23 cellular contexts compared by ENCODE assay signal in the genomic region with DNA sequence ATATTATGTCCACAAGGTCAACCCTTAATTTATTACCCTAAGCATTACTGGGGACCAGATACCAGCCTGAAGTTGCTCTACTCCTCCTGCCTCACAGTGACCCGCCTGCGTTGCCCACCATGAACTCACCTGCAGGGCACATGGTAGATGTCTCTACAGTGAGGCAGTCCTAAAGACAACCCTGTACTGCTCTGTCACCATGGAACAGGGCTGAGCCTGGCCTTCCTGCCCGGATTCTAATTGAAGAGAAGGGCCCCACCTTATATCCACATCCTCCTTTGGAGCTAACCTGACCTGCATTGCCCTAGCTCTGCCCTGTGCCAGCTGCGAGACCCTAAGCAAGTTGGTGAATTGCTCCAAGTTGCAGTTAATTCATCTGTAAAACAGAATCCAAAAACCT. TPM values are rescaled to one million over a fixed set of nuclear protein-coding genes. Genes with fewer than 3 reads are reported as not detected.
DNase-seq lines count a peak whose midpoint lies in the region; ATAC-seq and TF ChIP-seq lines count a peak whose summit lies in the region.
"Had no signal": no experiment of that assay in that cellular context is flagged by ENCODE, and none has a peak within 500 bp of the region (broad histone marks: within the 10 kb centered on the region; RNA-seq: fewer than 3 reads in every experiment).

No MANE protein-coding gene starts in this region.

- peak overlapping the region; percentile 76 for H3K9ac ChIP-seq in skeletal muscle satellite cell (ENCODE audit: low read depth, low read length)

- H3K4me2 ChIP-seq in skeletal muscle satellite cell (ENCODE audit: low read length): peak overlapping the region; percentile 31

- peak overlapping the region; percentile 99 for H3K27ac Mint-ChIP-seq in HFFc6
- H3K27ac Mint-ChIP-seq in activated CD4-positive, alpha-beta T cell treated with anti-CD3 and anti-CD28 coated beads, Interleukin-2, amount 10 ng/mL, durations not matched to agents 24 days and 14 days: no peak overlapping the region
- H3K27ac Mint-ChIP-seq: activated T-helper 2 cell treated with anti-CD3 and anti-CD28 coated beads, Interferon-gamma antibody, Interleukin-2, Interleukin-4, amounts not matched to agents 10 μg/mL and 5 μg/mL and 100 μg/mL, durations not matched to agents 14 hours and 24 hours and 36 hours had no signal

- intact Hi-C loops in ascending aorta (cut with DNase I): no loop called here
- intact Hi-C loops in left lung (cut with DNase I): no loop called here
- intact Hi-C loops in activated CD4-positive, alpha-beta T cell treated with anti-CD3 and anti-CD28 coated beads, Interleukin-2, amount 10 ng/mL, durations not matched to agents 24 days and 14 days (cut with micrococcal nuclease): no loop called here

- H3K9me3 ChIP-seq in ascending aorta: no peaks in the 10 kb centered on the region
- no peaks in the 10 kb centered on the region for H3K9me3 ChIP-seq in left lung
- H3K9me3 ChIP-seq in skeletal muscle satellite cell (replicated peaks; ENCODE audit: low read length): no peaks in the 10 kb centered on the region
- no peaks in the 10 kb centered on the region for H3K9me3 ChIP-seq in HAP-1
- H3K9me3 ChIP-seq: MG63, testis had no signal

- ATAC-seq in left lung (no peak), HG03354 (IDR thresholded peaks at IDR 0.05; ENCODE audit: poor library complexity, severe bottlenecking, unreplicated experiment) (no peak)
- ATAC-seq: T-cell had no signal

- DNase-seq in HFFc6 (no peak), ascending aorta (ENCODE audit: low spot score in 2 of 2) (no peak), left lung (no peak), cerebellar cortex (ENCODE audit: low spot score) (no peak), HAP-1 (ENCODE audit: low spot score in 2 of 2) (no peak)
- DNase-seq in activated CD4-positive, alpha-beta T cell treated with anti-CD3 and anti-CD28 coated beads, Interleukin-2, amount 10 ng/mL, durations not matched to agents 24 days and 14 days: no peak
- DNase-seq: activated CD4-positive, alpha-beta T cell treated with anti-CD3 and anti-CD28 coated beads, Interleukin-2, amount 50 U/mL, for 1 hour; brain microvascular endothelial cell; CD4-positive, alpha-beta memory T cell; cortex of kidney; foreskin melanocyte; GDM1; midbrain; NCI-H146; NCI-H748 treated with DMSO at 0.1 percent for 48 hours; SHP77 treated with DMSO at 0.1 percent for 48 hours; stimulated activated CD4-positive, alpha-beta T cell treated with anti-CD3 and anti-CD28 coated beads, Interleukin-15, amount 100 ng/mL, for 24 hours; T-cell; testis had no signal

- no peaks in the 10 kb centered on the region for H3K36me3 ChIP-seq in ascending aorta
- no peaks in the 10 kb centered on the region for H3K36me3 ChIP-seq in left lung
- H3K36me3 ChIP-seq in skeletal muscle satellite cell (ENCODE audit: insufficient read depth, low read length): no peaks in the 10 kb centered on the region
- no peaks in the 10 kb centered on the region for H3K36me3 ChIP-seq in HAP-1 (replicated peaks)
- H3K36me3 ChIP-seq: brain microvascular endothelial cell, MG63 had no signal

- no peak for TF ChIP-seq CTCF in HFFc6 (IDR thresholded peaks at IDR 0.05)
- TF ChIP-seq CTCF in ascending aorta (IDR thresholded peaks at IDR 0.05): no peak
- no peak for TF ChIP-seq CTCF in left lung (IDR thresholded peaks at IDR 0.05)

- in situ Hi-C loops in HAP-1 (cut with MboI; ENCODE audit: low sequenced_read_pairs): loop anchor here (10.0 kb wide), 1 partner anchor 256 kb away; no protein-coding TSS in a partner anchor

- no peaks in the 10 kb centered on the region for H3K9me3 Mint-ChIP-seq in HFFc6
- H3K9me3 Mint-ChIP-seq in activated CD4-positive, alpha-beta T cell treated with anti-CD3 and anti-CD28 coated beads, Interleukin-2, amount 10 ng/mL, durations not matched to agents 24 days and 14 days: no peaks in the 10 kb centered on the region
- H3K9me3 Mint-ChIP-seq: activated T-helper 2 cell treated with anti-CD3 and anti-CD28 coated beads, Interferon-gamma antibody, Interleukin-2, Interleukin-4, amounts not matched to agents 10 μg/mL and 5 μg/mL and 100 μg/mL, durations not matched to agents 14 hours and 24 hours and 36 hours; CD4-positive, alpha-beta memory T cell; T-cell had no signal

- no peaks in the 10 kb centered on the region for H3K36me3 Mint-ChIP-seq in HFFc6 (ENCODE audit: low read depth)
- peaks cover 1% of the 10 kb centered on the region for H3K36me3 Mint-ChIP-seq in activated CD4-positive, alpha-beta T cell treated with anti-CD3 and anti-CD28 coated beads, Interleukin-2, amount 10 ng/mL, durations not matched to agents 24 days and 14 days (ENCODE audit: low read depth)
- H3K36me3 Mint-ChIP-seq: CD4-positive, alpha-beta memory T cell; T-cell had no signal

- H3K27me3 ChIP-seq in ascending aorta (no peaks in the 10 kb centered on the region), left lung (peaks cover 0 to 32% of the 10 kb centered on the region in 2 donors), skeletal muscle satellite cell (ENCODE audit: control insufficient read depth, insufficient read depth, low read length) (no peaks in the 10 kb centered on the region), HAP-1 (ENCODE audit: low read depth) (peaks cover 2% of the 10 kb centered on the region)
- H3K27me3 ChIP-seq: brain microvascular endothelial cell, testis had no signal

- H3K4me1 ChIP-seq in ascending aorta (peaks cover 11 to 49% of the 10 kb centered on the region in 2 donors), left lung (peaks cover 48 to 78% of the 10 kb centered on the region in 2 donors), skeletal muscle satellite cell (ENCODE audit: control insufficient read depth, insufficient read depth, low read length) (peaks cover 74% of the 10 kb centered on the region), HAP-1 (peaks cover 5% of the 10 kb centered on the region; the same call in 1 of the 2 replicates)

- peaks cover 79% of the 10 kb centered on the region for H3K4me1 Mint-ChIP-seq in HFFc6 (ENCODE audit: low read depth)
- peaks cover 20% of the 10 kb centered on the region for H3K4me1 Mint-ChIP-seq in activated CD4-positive, alpha-beta T cell treated with anti-CD3 and anti-CD28 coated beads, Interleukin-2, amount 10 ng/mL, durations not matched to agents 24 days and 14 days

- H3K27ac ChIP-seq in ascending aorta (peak overlapping the region; percentile 80 to 83), left lung (peak overlapping the region; percentile 13 to 70)

- H3K4me3 ChIP-seq in ascending aorta: no peak overlapping the region
- H3K4me3 ChIP-seq in left lung: no peak overlapping the region
- H3K4me3 ChIP-seq in skeletal muscle satellite cell (ENCODE audit: low read length): no peak overlapping the region
- no peak overlapping the region for H3K4me3 ChIP-seq in HAP-1
- H3K4me3 ChIP-seq: MG63, testis had no signal

- peak overlapping the region; percentile 97 for H3K4me3 Mint-ChIP-seq in HFFc6
- H3K4me3 Mint-ChIP-seq in activated CD4-positive, alpha-beta T cell treated with anti-CD3 and anti-CD28 coated beads, Interleukin-2, amount 10 ng/mL, durations not matched to agents 24 days and 14 days: no peak overlapping the region
- H3K4me3 Mint-ChIP-seq: CD4-positive, alpha-beta memory T cell; T-cell had no signal

- H3K27me3 Mint-ChIP-seq in HFFc6 (ENCODE audit: insufficient read depth): no peaks in the 10 kb centered on the region; the same call in none of the 2 replicates
- H3K27me3 Mint-ChIP-seq in activated CD4-positive, alpha-beta T cell treated with anti-CD3 and anti-CD28 coated beads, Interleukin-2, amount 10 ng/mL, durations not matched to agents 24 days and 14 days: peaks cover 62% of the 10 kb centered on the region

RNA-seq across cellular contexts. Expression of a gene that starts 4.1 kb away (rescaled TPM):
- total RNA-seq in HFFc6 (2021; fragmentation: NEBNext Ultra II Directional; extraction: Animal tissue kit (Norgen Biotek cat#: 25700)): 100 to 1,000 TPM in 2 of 6 experiments, 10 to 100 TPM in 4; 75.5 to 113 (median 81.1) TPM
- total RNA-seq in ascending aorta (50.0 TPM), left lung (10 to 100 TPM; 44.8 to 90.7 TPM)
- total RNA-seq in skeletal muscle satellite cell (2012; rRNA removed): 14.4 and 17.0 TPM in 2 replicates
- total RNA-seq in activated CD4-positive, alpha-beta T cell treated with anti-CD3 and anti-CD28 coated beads, Interleukin-2, amount 10 ng/mL, durations not matched to agents 24 days and 14 days: 8.3 and 8.5 TPM in 2 replicates
